22 cellular contexts compared by ENCODE assay signal in the genomic region with DNA sequence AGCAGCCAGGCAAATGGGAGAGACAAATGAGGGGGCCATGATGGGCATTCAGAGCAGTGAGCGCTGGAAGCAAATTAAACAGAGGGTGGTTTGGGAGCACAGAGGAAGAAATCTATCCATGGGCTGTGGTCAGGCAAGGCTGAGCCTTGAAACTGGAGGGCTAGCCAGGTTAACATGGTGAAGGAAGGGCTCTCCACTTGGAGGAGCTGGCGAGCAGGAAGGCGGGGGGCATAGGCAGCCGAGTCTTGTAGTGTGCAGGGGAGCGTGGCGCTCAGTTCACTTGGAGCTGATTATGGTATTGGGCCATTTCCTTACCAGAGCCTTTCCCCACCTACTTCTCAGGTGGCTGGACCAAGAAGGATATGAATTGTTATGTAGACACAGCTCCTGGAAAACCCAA.
"Had no signal": no experiment of that assay in that cellular context is flagged by ENCODE, and none has a peak within 500 bp of the region (broad histone marks: within the 10 kb centered on the region; RNA-seq: fewer than 3 reads in every experiment).

No MANE protein-coding gene starts in this region.

- H3K36me3 ChIP-seq: gastrocnemius medialis had no signal

- H3K4me3 ChIP-seq: coronary artery, esophagus squamous epithelium, gastrocnemius medialis, lower lobe of right lung, psoas muscle, tibial nerve had no signal

- DNase-seq: activated CD4-positive, alpha-beta T cell treated with anti-CD3 and anti-CD28 coated beads for 1 hour; activated CD4-positive, alpha-beta T cell treated with anti-CD3 and anti-CD28 coated beads, Interleukin-2, amount 50 U/mL, for 1 hour; activated CD8-positive, alpha-beta T cell treated with anti-CD3 and anti-CD28 coated beads, Interleukin-2, amount 10 ng/mL, durations not matched to agents 7 days and 5 days; activated gamma-delta T cell; activated naive CD4-positive, alpha-beta T cell treated with anti-CD3 and anti-CD28 coated beads, Interleukin-2, amount 50 U/mL, for 16 hours; activated naive CD8-positive, alpha-beta T cell treated with anti-CD3 and anti-CD28 coated beads, Interleukin-2, amount 50 U/mL, for 24 hours; cerebellar nuclear complex; esophagus squamous epithelium; gastrocnemius medialis; hippocampal formation; lower lobe of right lung; mesendoderm; naive B cell; psoas muscle; right cardiac atrium; stimulated activated CD4-positive, alpha-beta T cell treated with anti-CD3 and anti-CD28 coated beads, Interleukin-12 subunit alpha, Interleukin-12 subunit beta, amount 100 ng/mL, for 4 hours; stimulated activated naive CD8-positive, alpha-beta T cell treated with anti-CD3 and anti-CD28 coated beads, Interleukin-15, amount 100 ng/mL, for 72 hours had no signal

- H3K9me3 Mint-ChIP-seq: activated naive CD8-positive, alpha-beta T cell treated with anti-CD3 and anti-CD28 coated beads, Interleukin-2, amount 50 U/mL, for 24 hours; activated T-helper 1 cell treated with anti-CD3 and anti-CD28 coated beads, Interleukin-12 subunit alpha, Interleukin-12 subunit beta, Interleukin-2, Interleukin-4 antibody, amounts not matched to agents 30 ng/mL and 10 ng/mL and 1 ng/mL, durations not matched to agents 14 hours and 24 hours and 36 hours; stimulated activated naive CD8-positive, alpha-beta T cell treated with anti-CD3 and anti-CD28 coated beads, Interleukin-15, amount 100 ng/mL, for 72 hours had no signal

- H3K9me3 ChIP-seq: esophagus squamous epithelium, gastrocnemius medialis, lower lobe of right lung, psoas muscle, tibial nerve had no signal

- ATAC-seq: activated CD8-positive, alpha-beta T cell treated with anti-CD3 and anti-CD28 coated beads, Interleukin-2, amount 10 ng/mL, durations not matched to agents 7 days and 5 days; activated naive CD8-positive, alpha-beta T cell treated with anti-CD3 and anti-CD28 coated beads, Interleukin-2, amount 50 U/mL, for 24 hours; gastrocnemius medialis; lower lobe of right lung; psoas muscle; right cardiac atrium; stimulated activated naive CD8-positive, alpha-beta T cell treated with anti-CD3 and anti-CD28 coated beads, Interleukin-15, amount 100 ng/mL, for 72 hours had no signal

- H3K27me3 ChIP-seq: esophagus squamous epithelium, gastrocnemius medialis, tibial nerve had no signal

- H3K27ac Mint-ChIP-seq: activated CD8-positive, alpha-beta T cell treated with anti-CD3 and anti-CD28 coated beads, Interleukin-2, amount 10 ng/mL, durations not matched to agents 7 days and 5 days; activated naive CD8-positive, alpha-beta T cell treated with anti-CD3 and anti-CD28 coated beads, Interleukin-2, amount 50 U/mL, for 24 hours; activated T-helper 1 cell treated with anti-CD3 and anti-CD28 coated beads, Interleukin-12 subunit alpha, Interleukin-12 subunit beta, Interleukin-2, Interleukin-4 antibody, amounts not matched to agents 30 ng/mL and 10 ng/mL and 1 ng/mL, durations not matched to agents 14 hours and 24 hours and 36 hours; stimulated activated naive CD8-positive, alpha-beta T cell treated with anti-CD3 and anti-CD28 coated beads, Interleukin-15, amount 100 ng/mL, for 72 hours had no signal

- H3K27me3 Mint-ChIP-seq: activated naive CD8-positive, alpha-beta T cell treated with anti-CD3 and anti-CD28 coated beads, Interleukin-2, amount 50 U/mL, for 24 hours; naive B cell; stimulated activated naive CD8-positive, alpha-beta T cell treated with anti-CD3 and anti-CD28 coated beads, Interleukin-15, amount 100 ng/mL, for 72 hours had no signal

- H3K4me1 ChIP-seq: gastrocnemius medialis, psoas muscle had no signal

- H3K27ac ChIP-seq: coronary artery, esophagus squamous epithelium, gastrocnemius medialis, lower lobe of right lung, psoas muscle, tibial nerve, VCaP had no signal

- H3K4me1 Mint-ChIP-seq: stimulated activated naive CD8-positive, alpha-beta T cell treated with anti-CD3 and anti-CD28 coated beads, Interleukin-15, amount 100 ng/mL, for 72 hours had no signal

- FAIRE-seq: keratinocyte had no signal

- H3K4me3 Mint-ChIP-seq: activated CD8-positive, alpha-beta T cell treated with anti-CD3 and anti-CD28 coated beads, Interleukin-2, amount 10 ng/mL, durations not matched to agents 7 days and 5 days; activated naive CD8-positive, alpha-beta T cell treated with anti-CD3 and anti-CD28 coated beads, Interleukin-2, amount 50 U/mL, for 24 hours; activated T-helper 1 cell treated with anti-CD3 and anti-CD28 coated beads, Interleukin-12 subunit alpha, Interleukin-12 subunit beta, Interleukin-2, Interleukin-4 antibody, amounts not matched to agents 30 ng/mL and 10 ng/mL and 1 ng/mL, durations not matched to agents 14 hours and 24 hours and 36 hours; stimulated activated naive CD8-positive, alpha-beta T cell treated with anti-CD3 and anti-CD28 coated beads, Interleukin-15, amount 100 ng/mL, for 72 hours had no signal
